Comparison of ENCODE assay signal across 9 cellular contexts in genomic region chr3:62109534-62109933, GRCh38.
DNase-seq lines count a peak whose midpoint lies in the region; ATAC-seq and TF ChIP-seq lines count a peak whose summit lies in the region.
"Had no signal": no experiment of that assay in that cellular context is flagged by ENCODE, and none has a peak within 500 bp of the region (broad histone marks: within the 10 kb centered on the region; RNA-seq: fewer than 3 reads in every experiment).

No MANE protein-coding gene starts in this region.

- H3K36me3 Mint-ChIP-seq in activated CD8-positive, alpha-beta T cell treated with anti-CD3 and anti-CD28 coated beads for 36 hours (ENCODE audit: low read depth), result no peaks in the 10 kb centered on the region
- H3K36me3 Mint-ChIP-seq in activated CD8-positive, alpha-beta T cell treated with anti-CD3 and anti-CD28 coated beads, Interleukin-2, amount 10 ng/mL, durations not matched to agents 7 days and 5 days (ENCODE audit: low read depth), result no peaks in the 10 kb centered on the region
- no peaks in the 10 kb centered on the region for H3K36me3 Mint-ChIP-seq in stimulated activated memory B cell treated with anti-CD40 and anti-IgM and Interleukin-4, amounts not matched to agents 10 μg/mL and 1 μg/mL and 100 μg/mL, for 72 hours

- no peak overlapping the region for H3K27ac Mint-ChIP-seq in activated CD8-positive, alpha-beta T cell treated with anti-CD3 and anti-CD28 coated beads for 36 hours
- no peak overlapping the region for H3K27ac Mint-ChIP-seq in activated CD8-positive, alpha-beta T cell treated with anti-CD3 and anti-CD28 coated beads, Interleukin-2, amount 10 ng/mL, durations not matched to agents 7 days and 5 days
- no peak overlapping the region for H3K27ac Mint-ChIP-seq in stimulated activated memory B cell treated with anti-CD40 and anti-IgM and Interleukin-4, amounts not matched to agents 10 μg/mL and 1 μg/mL and 100 μg/mL, for 72 hours

- H3K27me3 Mint-ChIP-seq in activated CD8-positive, alpha-beta T cell treated with anti-CD3 and anti-CD28 coated beads for 36 hours, result peaks cover 3% of the 10 kb centered on the region
- no peaks in the 10 kb centered on the region for H3K27me3 Mint-ChIP-seq in activated CD8-positive, alpha-beta T cell treated with anti-CD3 and anti-CD28 coated beads, Interleukin-2, amount 10 ng/mL, durations not matched to agents 7 days and 5 days (ENCODE audit: low read depth)
- no peaks in the 10 kb centered on the region for H3K27me3 Mint-ChIP-seq in stimulated activated memory B cell treated with anti-CD40 and anti-IgM and Interleukin-4, amounts not matched to agents 10 μg/mL and 1 μg/mL and 100 μg/mL, for 72 hours

- no peak overlapping the region for H3K4me3 Mint-ChIP-seq in activated CD8-positive, alpha-beta T cell treated with anti-CD3 and anti-CD28 coated beads for 36 hours
- H3K4me3 Mint-ChIP-seq in activated CD8-positive, alpha-beta T cell treated with anti-CD3 and anti-CD28 coated beads, Interleukin-2, amount 10 ng/mL, durations not matched to agents 7 days and 5 days, result no peak overlapping the region
- H3K4me3 Mint-ChIP-seq in stimulated activated memory B cell treated with anti-CD40 and anti-IgM and Interleukin-4, amounts not matched to agents 10 μg/mL and 1 μg/mL and 100 μg/mL, for 72 hours, result no peak overlapping the region

- peak; percentile 5 for DNase-seq in activated CD8-positive, alpha-beta T cell treated with anti-CD3 and anti-CD28 coated beads for 36 hours
- no peak for DNase-seq in activated CD8-positive, alpha-beta T cell treated with anti-CD3 and anti-CD28 coated beads, Interleukin-2, amount 10 ng/mL, durations not matched to agents 7 days and 5 days
- DNase-seq in T1000 (lab: John Stamatoyannopoulos, UW) (peak; percentile 87), foreskin melanocyte (peak; percentile 23), smooth muscle cell of the brain vasculature (ENCODE audit: low read depth, low spot score) (peak; percentile 51), DMS53 (lab: John Stamatoyannopoulos, UW) (no peak)
- DNase-seq: spleen had no signal

- intact Hi-C loops in activated CD8-positive, alpha-beta T cell treated with anti-CD3 and anti-CD28 coated beads for 36 hours (cut with micrococcal nuclease), result no loop called here

- POLR2A ChIA-PET in activated CD8-positive, alpha-beta T cell treated with anti-CD3 and anti-CD28 coated beads for 36 hours (lab: Charles Lee), result no interaction called here
- POLR2A ChIA-PET in activated CD8-positive, alpha-beta T cell treated with anti-CD3 and anti-CD28 coated beads, Interleukin-2, amount 10 ng/mL, durations not matched to agents 7 days and 5 days (lab: Charles Lee), result no interaction called here

- CTCF ChIA-PET in activated CD8-positive, alpha-beta T cell treated with anti-CD3 and anti-CD28 coated beads for 36 hours (lab: Charles Lee), result no interaction called here
- CTCF ChIA-PET in activated CD8-positive, alpha-beta T cell treated with anti-CD3 and anti-CD28 coated beads, Interleukin-2, amount 10 ng/mL, durations not matched to agents 7 days and 5 days (lab: Charles Lee), result no interaction called here

- no peaks in the 10 kb centered on the region for H3K4me1 Mint-ChIP-seq in activated CD8-positive, alpha-beta T cell treated with anti-CD3 and anti-CD28 coated beads for 36 hours (ENCODE audit: low read depth)
- no peaks in the 10 kb centered on the region for H3K4me1 Mint-ChIP-seq in activated CD8-positive, alpha-beta T cell treated with anti-CD3 and anti-CD28 coated beads, Interleukin-2, amount 10 ng/mL, durations not matched to agents 7 days and 5 days (ENCODE audit: low read depth)
- H3K4me1 Mint-ChIP-seq in stimulated activated memory B cell treated with anti-CD40 and anti-IgM and Interleukin-4, amounts not matched to agents 10 μg/mL and 1 μg/mL and 100 μg/mL, for 72 hours, result no peaks in the 10 kb centered on the region

- H3K9me3 Mint-ChIP-seq in activated CD8-positive, alpha-beta T cell treated with anti-CD3 and anti-CD28 coated beads for 36 hours, result peaks cover 8% of the 10 kb centered on the region
- no peaks in the 10 kb centered on the region for H3K9me3 Mint-ChIP-seq in activated CD8-positive, alpha-beta T cell treated with anti-CD3 and anti-CD28 coated beads, Interleukin-2, amount 10 ng/mL, durations not matched to agents 7 days and 5 days (ENCODE audit: insufficient read depth)
- H3K9me3 Mint-ChIP-seq in stimulated activated memory B cell treated with anti-CD40 and anti-IgM and Interleukin-4, amounts not matched to agents 10 μg/mL and 1 μg/mL and 100 μg/mL, for 72 hours, result peaks cover 3% of the 10 kb centered on the region

- ATAC-seq in activated CD8-positive, alpha-beta T cell treated with anti-CD3 and anti-CD28 coated beads for 36 hours, result peak; percentile 42
- no peak for ATAC-seq in activated CD8-positive, alpha-beta T cell treated with anti-CD3 and anti-CD28 coated beads, Interleukin-2, amount 10 ng/mL, durations not matched to agents 7 days and 5 days
- ATAC-seq in stimulated activated memory B cell treated with anti-CD40 and anti-IgM and Interleukin-4, amounts not matched to agents 10 μg/mL and 1 μg/mL and 100 μg/mL, for 72 hours, result no peak
- no peak for ATAC-seq in GM21786 (IDR thresholded peaks at IDR 0.05; ENCODE audit: unreplicated experiment)

- no peak for TF ChIP-seq CTCF in activated CD8-positive, alpha-beta T cell treated with anti-CD3 and anti-CD28 coated beads for 36 hours (IDR thresholded peaks at IDR 0.05)

Comparison
In these comparisons a context has a peak if more than half of its experiments do, and no peak if none do; other contexts are left out.
1. DNase-seq: peak in activated CD8-positive, alpha-beta T cell treated with anti-CD3 and anti-CD28 coated beads for 36 hours (single experiment), T1000 (single experiment), foreskin melanocyte (single experiment) and smooth muscle cell of the brain vasculature (single experiment); none in activated CD8-positive, alpha-beta T cell treated with anti-CD3 and anti-CD28 coated beads, Interleukin-2, amount 10 ng/mL, durations not matched to agents 7 days and 5 days (single experiment) and DMS53 (single experiment).